In the genomic region with DNA sequence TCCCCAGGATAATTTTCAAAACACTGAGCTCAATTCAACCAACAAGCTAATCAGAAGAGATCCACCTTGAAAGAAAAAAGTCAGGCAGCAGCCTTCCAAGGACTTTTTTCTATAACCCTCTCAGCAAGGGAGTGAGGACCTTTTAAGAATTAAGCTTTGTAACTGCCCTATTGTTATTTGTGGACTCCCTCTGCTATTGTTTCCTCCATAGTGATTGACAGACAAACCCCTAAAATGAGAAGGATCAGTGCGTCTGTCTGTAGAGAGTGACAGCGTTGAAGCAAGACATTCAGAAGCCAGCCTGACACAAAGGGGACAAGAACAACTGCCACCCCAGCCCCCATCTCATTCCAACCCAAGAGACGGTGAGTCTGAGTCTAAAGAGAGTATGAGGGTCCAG, we compare ENCODE assay signal across 1 cellular context.
TF ChIP-seq lines count a peak whose summit lies in the region.

No MANE protein-coding gene starts in this region.

TF ChIP-seq in neural cell, 6 proteins besides CTCF, POLR2A, EP300 and RAD21:
- no peak for TF ChIP-seq MXI1 (conservative IDR thresholded peaks at IDR 0.05; ENCODE audit: poor library complexity, severe bottlenecking)
- TF ChIP-seq, protein P1, sequence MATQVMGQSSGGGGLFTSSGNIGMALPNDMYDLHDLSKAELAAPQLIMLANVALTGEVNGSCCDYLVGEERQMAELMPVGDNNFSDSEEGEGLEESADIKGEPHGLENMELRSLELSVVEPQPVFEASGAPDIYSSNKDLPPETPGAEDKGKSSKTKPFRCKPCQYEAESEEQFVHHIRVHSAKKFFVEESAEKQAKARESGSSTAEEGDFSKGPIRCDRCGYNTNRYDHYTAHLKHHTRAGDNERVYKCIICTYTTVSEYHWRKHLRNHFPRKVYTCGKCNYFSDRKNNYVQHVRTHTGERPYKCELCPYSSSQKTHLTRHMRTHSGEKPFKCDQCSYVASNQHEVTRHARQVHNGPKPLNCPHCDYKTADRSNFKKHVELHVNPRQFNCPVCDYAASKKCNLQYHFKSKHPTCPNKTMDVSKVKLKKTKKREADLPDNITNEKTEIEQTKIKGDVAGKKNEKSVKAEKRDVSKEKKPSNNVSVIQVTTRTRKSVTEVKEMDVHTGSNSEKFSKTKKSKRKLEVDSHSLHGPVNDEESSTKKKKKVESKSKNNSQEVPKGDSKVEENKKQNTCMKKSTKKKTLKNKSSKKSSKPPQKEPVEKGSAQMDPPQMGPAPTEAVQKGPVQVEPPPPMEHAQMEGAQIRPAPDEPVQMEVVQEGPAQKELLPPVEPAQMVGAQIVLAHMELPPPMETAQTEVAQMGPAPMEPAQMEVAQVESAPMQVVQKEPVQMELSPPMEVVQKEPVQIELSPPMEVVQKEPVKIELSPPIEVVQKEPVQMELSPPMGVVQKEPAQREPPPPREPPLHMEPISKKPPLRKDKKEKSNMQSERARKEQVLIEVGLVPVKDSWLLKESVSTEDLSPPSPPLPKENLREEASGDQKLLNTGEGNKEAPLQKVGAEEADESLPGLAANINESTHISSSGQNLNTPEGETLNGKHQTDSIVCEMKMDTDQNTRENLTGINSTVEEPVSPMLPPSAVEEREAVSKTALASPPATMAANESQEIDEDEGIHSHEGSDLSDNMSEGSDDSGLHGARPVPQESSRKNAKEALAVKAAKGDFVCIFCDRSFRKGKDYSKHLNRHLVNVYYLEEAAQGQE (IDR thresholded peaks at IDR 0.05; ENCODE audit: borderline replicate concordance), result no peak
- no peak for TF ChIP-seq SMC3 (conservative IDR thresholded peaks at IDR 0.05; ENCODE audit: poor library complexity)
- no peak for TF ChIP-seq TAF1 (IDR thresholded peaks at IDR 0.05; ENCODE audit: low read depth)
- TF ChIP-seq EZH2 (IDR thresholded peaks at IDR 0.05; ENCODE audit: borderline replicate concordance, insufficient read depth, low read length, poor library complexity, severe bottlenecking), result no peak
- TF ChIP-seq POLR2AphosphoS5 (IDR thresholded peaks at IDR 0.05), result no peak
